1 cellular context compared by ENCODE assay signal in the genomic region with DNA sequence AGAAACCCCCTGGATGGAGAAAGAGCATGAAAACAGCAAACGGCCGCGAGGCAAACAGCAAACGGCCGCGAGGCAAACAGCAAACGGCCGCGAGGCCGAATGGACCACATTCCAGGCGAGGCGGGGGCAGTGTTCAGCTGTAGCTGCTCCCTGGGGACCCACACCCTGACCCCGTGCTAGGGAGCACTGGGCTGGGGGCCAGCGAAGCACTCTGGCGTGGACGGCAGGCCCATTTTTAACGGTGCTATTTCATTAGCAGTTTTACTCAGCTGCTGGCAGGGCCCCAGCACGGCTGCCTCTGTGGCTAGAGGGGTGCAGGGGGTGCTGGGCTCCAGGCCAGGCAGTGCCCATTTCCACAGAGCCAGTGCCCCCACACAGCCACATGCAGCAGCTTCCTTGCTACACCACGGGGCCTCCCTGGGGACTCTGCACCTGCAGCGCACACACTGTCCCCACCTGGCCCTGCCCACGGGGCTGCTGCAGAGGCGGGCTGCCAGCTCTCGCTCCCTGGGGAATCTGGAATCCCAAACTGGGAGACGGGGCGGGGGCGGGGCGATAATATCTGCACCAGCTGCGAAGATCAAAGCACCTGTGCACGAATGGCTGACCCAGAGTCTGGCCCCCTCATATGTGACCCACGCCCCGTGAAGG.
TF ChIP-seq lines count a peak whose summit lies in the region.

No MANE protein-coding gene starts in this region.

TF ChIP-seq in HepG2, 621 proteins besides CTCF, POLR2A, EP300 and RAD21 (continued from another document and continues in another):
- TF ChIP-seq RFXAP (CRISPR knock-in tag; IDR thresholded peaks at IDR 0.05; ENCODE audit: borderline replicate concordance) (no peak), FOSL2 (CRISPR knock-in tag; IDR thresholded peaks at IDR 0.05) (no peak), ZNF83 (CRISPR knock-in tag; IDR thresholded peaks at IDR 0.05; ENCODE audit: borderline replicate concordance) (no peak), NFYB (CRISPR knock-in tag; IDR thresholded peaks at IDR 0.05) (no peak), GPN1 (CRISPR knock-in tag; IDR thresholded peaks at IDR 0.05; ENCODE audit: borderline replicate concordance) (no peak), HOXA3 (CRISPR knock-in tag; IDR thresholded peaks at IDR 0.05) (0 out of 2 replicates have a peak, but pooled peaks have one; percentile 19), ZNF577 (CRISPR knock-in tag; IDR thresholded peaks at IDR 0.05; ENCODE audit: borderline replicate concordance, low read depth) (no peak), ZNF879 (CRISPR knock-in tag; IDR thresholded peaks at IDR 0.05) (no peak), ZNF557 (CRISPR knock-in tag; IDR thresholded peaks at IDR 0.05) (no peak), ZNF263 (CRISPR knock-in tag; IDR thresholded peaks at IDR 0.05) (peak; percentile 51; the same call in 1 of the 2 replicates), CBX5 (CRISPR knock-in tag; IDR thresholded peaks at IDR 0.05; ENCODE audit: borderline replicate concordance) (0 out of 2 replicates have a peak, but pooled peaks have one; percentile 28), EZH2 (conservative IDR thresholded peaks at IDR 0.05; ENCODE audit: low read depth, low read length) (peak; percentile 95), ZSCAN21 (CRISPR knock-in tag; IDR thresholded peaks at IDR 0.05; ENCODE audit: borderline replicate concordance) (no peak), ZNF660 (CRISPR knock-in tag; IDR thresholded peaks at IDR 0.05; ENCODE audit: borderline replicate concordance, low read depth) (no peak), ZIK1 (CRISPR knock-in tag; IDR thresholded peaks at IDR 0.05; ENCODE audit: borderline replicate concordance, low read depth) (no peak), ZNF780A (CRISPR knock-in tag; IDR thresholded peaks at IDR 0.05) (no peak), ZNF20 (CRISPR knock-in tag; IDR thresholded peaks at IDR 0.05) (no peak), ZNF691 (CRISPR knock-in tag; IDR thresholded peaks at IDR 0.05; ENCODE audit: borderline replicate concordance, low read depth) (peak; percentile 99), ZNF333 (CRISPR knock-in tag; IDR thresholded peaks at IDR 0.05; ENCODE audit: borderline replicate concordance) (no peak), ZNF501 (CRISPR knock-in tag; IDR thresholded peaks at IDR 0.05) (0 out of 2 replicates have a peak, but pooled peaks have one; percentile 18), NFKB2 (CRISPR knock-in tag; IDR thresholded peaks at IDR 0.05; ENCODE audit: borderline replicate concordance) (no peak; the same call in 1 of the 2 replicates), ZNF124 (CRISPR knock-in tag; IDR thresholded peaks at IDR 0.05) (no peak), HDAC6 (IDR thresholded peaks at IDR 0.05; ENCODE audit: low read depth, low read length) (no peak), SRSF1 (optimal IDR thresholded peaks at IDR 0.05; ENCODE audit: low read depth, low read length) (no peak), ARNT (IDR thresholded peaks at IDR 0.05) (no peak), ZBTB3 (CRISPR knock-in tag; IDR thresholded peaks at IDR 0.05; ENCODE audit: borderline replicate concordance, low read depth) (0 out of 2 replicates have a peak, but pooled peaks have one; percentile 36), SRSF9 (IDR thresholded peaks at IDR 0.05; ENCODE audit: borderline replicate concordance, insufficient read depth, low read depth, low read length, poor library complexity, severe bottlenecking) (no peak), ZNF737 (CRISPR knock-in tag; IDR thresholded peaks at IDR 0.05; ENCODE audit: borderline replicate concordance) (no peak), JUNB (CRISPR knock-in tag; IDR thresholded peaks at IDR 0.05; ENCODE audit: borderline replicate concordance) (no peak), ZNF570 (CRISPR knock-in tag; IDR thresholded peaks at IDR 0.05; ENCODE audit: borderline replicate concordance) (no peak), RNF219 (CRISPR knock-in tag; IDR thresholded peaks at IDR 0.05) (no peak), ZNF335 (CRISPR knock-in tag; IDR thresholded peaks at IDR 0.05) (no peak), PAX8 (CRISPR knock-in tag; IDR thresholded peaks at IDR 0.05; ENCODE audit: borderline replicate concordance) (no peak), MYC (CRISPR knock-in tag; IDR thresholded peaks at IDR 0.05; ENCODE audit: borderline replicate concordance) (0 out of 2 replicates have a peak, but pooled peaks have one; percentile 18), TCF12 (IDR thresholded peaks at IDR 0.05) (no peak), TCF12 (CRISPR knock-in tag; IDR thresholded peaks at IDR 0.05) (no peak), NCOA5 (CRISPR knock-in tag; IDR thresholded peaks at IDR 0.05) (no peak), SRY (CRISPR knock-in tag; IDR thresholded peaks at IDR 0.05) (no peak), NBN (conservative IDR thresholded peaks at IDR 0.05) (no peak), CREM (IDR thresholded peaks at IDR 0.05) (no peak), CREM (CRISPR knock-in tag; IDR thresholded peaks at IDR 0.05) (no peak), KLF6 (CRISPR knock-in tag; IDR thresholded peaks at IDR 0.05) (no peak), ZNF44 (CRISPR knock-in tag; IDR thresholded peaks at IDR 0.05) (no peak), STAT5B (CRISPR knock-in tag; IDR thresholded peaks at IDR 0.05) (no peak), ZNF253 (CRISPR knock-in tag; IDR thresholded peaks at IDR 0.05; ENCODE audit: borderline replicate concordance) (no peak), ZNF121 (CRISPR knock-in tag; IDR thresholded peaks at IDR 0.05) (peak; percentile 82), TEAD3 (CRISPR knock-in tag; optimal IDR thresholded peaks at IDR 0.05; ENCODE audit: borderline replicate concordance) (peak; percentile 97), ZBTB8A (CRISPR knock-in tag; IDR thresholded peaks at IDR 0.05; ENCODE audit: borderline replicate concordance, low read depth) (no peak), NRL (CRISPR knock-in tag; IDR thresholded peaks at IDR 0.05; ENCODE audit: borderline replicate concordance) (no peak), MEIS2 (CRISPR knock-in tag; IDR thresholded peaks at IDR 0.05) (no peak), ZNF567 (CRISPR knock-in tag; IDR thresholded peaks at IDR 0.05; ENCODE audit: borderline replicate concordance) (no peak), ZNF614 (CRISPR knock-in tag; IDR thresholded peaks at IDR 0.05; ENCODE audit: borderline replicate concordance) (no peak), ZZZ3 (CRISPR knock-in tag; IDR thresholded peaks at IDR 0.05; ENCODE audit: borderline replicate concordance) (0 out of 2 replicates have a peak, but pooled peaks have one; percentile 47), KDM3A (CRISPR knock-in tag; IDR thresholded peaks at IDR 0.05; ENCODE audit: low read depth) (no peak)
- TF ChIP-seq, protein P1, sequence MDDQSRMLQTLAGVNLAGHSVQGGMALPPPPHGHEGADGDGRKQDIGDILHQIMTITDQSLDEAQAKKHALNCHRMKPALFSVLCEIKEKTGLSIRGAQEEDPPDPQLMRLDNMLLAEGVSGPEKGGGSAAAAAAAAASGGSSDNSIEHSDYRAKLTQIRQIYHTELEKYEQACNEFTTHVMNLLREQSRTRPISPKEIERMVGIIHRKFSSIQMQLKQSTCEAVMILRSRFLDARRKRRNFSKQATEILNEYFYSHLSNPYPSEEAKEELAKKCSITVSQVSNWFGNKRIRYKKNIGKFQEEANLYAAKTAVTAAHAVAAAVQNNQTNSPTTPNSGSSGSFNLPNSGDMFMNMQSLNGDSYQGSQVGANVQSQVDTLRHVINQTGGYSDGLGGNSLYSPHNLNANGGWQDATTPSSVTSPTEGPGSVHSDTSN (CRISPR knock-in tag; IDR thresholded peaks at IDR 0.05; ENCODE audit: borderline replicate concordance): no peak
- TF ChIP-seq, protein P2, sequence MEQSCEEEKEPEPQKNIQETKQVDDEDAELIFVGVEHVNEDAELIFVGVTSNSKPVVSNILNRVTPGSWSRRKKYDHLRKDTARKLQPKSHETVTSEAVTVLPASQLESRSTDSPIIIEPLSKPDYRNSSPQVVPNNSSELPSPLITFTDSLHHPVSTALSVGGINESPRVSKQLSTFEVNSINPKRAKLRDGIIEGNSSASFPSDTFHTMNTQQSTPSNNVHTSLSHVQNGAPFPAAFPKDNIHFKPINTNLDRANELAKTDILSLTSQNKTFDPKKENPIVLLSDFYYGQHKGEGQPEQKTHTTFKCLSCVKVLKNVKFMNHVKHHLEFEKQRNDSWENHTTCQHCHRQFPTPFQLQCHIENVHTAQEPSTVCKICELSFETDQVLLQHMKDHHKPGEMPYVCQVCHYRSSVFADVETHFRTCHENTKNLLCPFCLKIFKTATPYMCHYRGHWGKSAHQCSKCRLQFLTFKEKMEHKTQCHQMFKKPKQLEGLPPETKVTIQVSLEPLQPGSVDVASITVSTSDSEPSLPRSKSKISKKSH (CRISPR knock-in tag; IDR thresholded peaks at IDR 0.05; ENCODE audit: borderline replicate concordance): 0 out of 2 replicates have a peak, but pooled peaks have one; percentile 13
- TF ChIP-seq, protein P3, sequence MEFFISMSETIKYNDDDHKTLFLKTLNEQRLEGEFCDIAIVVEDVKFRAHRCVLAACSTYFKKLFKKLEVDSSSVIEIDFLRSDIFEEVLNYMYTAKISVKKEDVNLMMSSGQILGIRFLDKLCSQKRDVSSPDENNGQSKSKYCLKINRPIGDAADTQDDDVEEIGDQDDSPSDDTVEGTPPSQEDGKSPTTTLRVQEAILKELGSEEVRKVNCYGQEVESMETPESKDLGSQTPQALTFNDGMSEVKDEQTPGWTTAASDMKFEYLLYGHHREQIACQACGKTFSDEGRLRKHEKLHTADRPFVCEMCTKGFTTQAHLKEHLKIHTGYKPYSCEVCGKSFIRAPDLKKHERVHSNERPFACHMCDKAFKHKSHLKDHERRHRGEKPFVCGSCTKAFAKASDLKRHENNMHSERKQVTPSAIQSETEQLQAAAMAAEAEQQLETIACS (CRISPR knock-in tag; IDR thresholded peaks at IDR 0.05): no peak
- TF ChIP-seq, protein P4, sequence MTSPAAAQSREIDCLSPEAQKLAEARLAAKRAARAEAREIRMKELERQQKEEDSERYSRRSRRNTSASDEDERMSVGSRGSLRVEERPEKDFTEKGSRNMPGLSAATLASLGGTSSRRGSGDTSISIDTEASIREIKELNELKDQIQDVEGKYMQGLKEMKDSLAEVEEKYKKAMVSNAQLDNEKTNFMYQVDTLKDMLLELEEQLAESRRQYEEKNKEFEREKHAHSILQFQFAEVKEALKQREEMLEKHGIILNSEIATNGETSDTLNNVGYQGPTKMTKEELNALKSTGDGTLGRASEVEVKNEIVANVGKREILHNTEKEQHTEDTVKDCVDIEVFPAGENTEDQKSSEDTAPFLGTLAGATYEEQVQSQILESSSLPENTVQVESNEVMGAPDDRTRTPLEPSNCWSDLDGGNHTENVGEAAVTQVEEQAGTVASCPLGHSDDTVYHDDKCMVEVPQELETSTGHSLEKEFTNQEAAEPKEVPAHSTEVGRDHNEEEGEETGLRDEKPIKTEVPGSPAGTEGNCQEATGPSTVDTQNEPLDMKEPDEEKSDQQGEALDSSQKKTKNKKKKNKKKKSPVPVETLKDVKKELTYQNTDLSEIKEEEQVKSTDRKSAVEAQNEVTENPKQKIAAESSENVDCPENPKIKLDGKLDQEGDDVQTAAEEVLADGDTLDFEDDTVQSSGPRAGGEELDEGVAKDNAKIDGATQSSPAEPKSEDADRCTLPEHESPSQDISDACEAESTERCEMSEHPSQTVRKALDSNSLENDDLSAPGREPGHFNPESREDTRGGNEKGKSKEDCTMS (CRISPR knock-in tag; conservative IDR thresholded peaks at IDR 0.05): no peak
- TF ChIP-seq, protein P5, sequence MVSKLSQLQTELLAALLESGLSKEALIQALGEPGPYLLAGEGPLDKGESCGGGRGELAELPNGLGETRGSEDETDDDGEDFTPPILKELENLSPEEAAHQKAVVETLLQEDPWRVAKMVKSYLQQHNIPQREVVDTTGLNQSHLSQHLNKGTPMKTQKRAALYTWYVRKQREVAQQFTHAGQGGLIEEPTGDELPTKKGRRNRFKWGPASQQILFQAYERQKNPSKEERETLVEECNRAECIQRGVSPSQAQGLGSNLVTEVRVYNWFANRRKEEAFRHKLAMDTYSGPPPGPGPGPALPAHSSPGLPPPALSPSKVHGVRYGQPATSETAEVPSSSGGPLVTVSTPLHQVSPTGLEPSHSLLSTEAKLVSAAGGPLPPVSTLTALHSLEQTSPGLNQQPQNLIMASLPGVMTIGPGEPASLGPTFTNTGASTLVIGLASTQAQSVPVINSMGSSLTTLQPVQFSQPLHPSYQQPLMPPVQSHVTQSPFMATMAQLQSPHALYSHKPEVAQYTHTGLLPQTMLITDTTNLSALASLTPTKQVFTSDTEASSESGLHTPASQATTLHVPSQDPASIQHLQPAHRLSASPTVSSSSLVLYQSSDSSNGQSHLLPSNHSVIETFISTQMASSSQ (IDR thresholded peaks at IDR 0.05; ENCODE audit: low read depth): no peak
- TF ChIP-seq, protein P5 (CRISPR knock-in tag; IDR thresholded peaks at IDR 0.05; ENCODE audit: borderline replicate concordance): 0 out of 2 replicates have a peak, but pooled peaks have one; percentile 23
